In genomic region chr16:83807327-83807709, GRCh38 we compare ENCODE assay signal across 7 cellular contexts. TPM values are rescaled to one million over a fixed set of nuclear protein-coding genes. Genes with fewer than 3 reads are reported as not detected.
DNase-seq lines count a peak whose midpoint lies in the region; ATAC-seq and TF ChIP-seq lines count a peak whose summit lies in the region.

No MANE protein-coding gene starts in this region.

- in situ Hi-C loops in GM23248 (cut with MboI) = no loop called here

- H3K36me3 ChIP-seq in GM23248 (ENCODE audit: low read depth) (peaks cover 11% of the 10 kb centered on the region; the same call in 1 of the 2 replicates), left ventricle myocardium inferior (peaks cover 30% of the 10 kb centered on the region)

- no peaks in the 10 kb centered on the region for H3K9me3 ChIP-seq in GM23248 (ENCODE audit: low read depth)
- H3K9me3 ChIP-seq in left ventricle myocardium inferior (replicated peaks) = no peaks in the 10 kb centered on the region

- POLR2A ChIA-PET in T-cell (lab: Charles Lee) = interaction anchor here in 1 of 2 donors (0.5 kb wide), 1 partner anchor 15 kb away, joined by 4 read pairs; no protein-coding TSS in a partner anchor

- peak overlapping the region; percentile 90 to 94 for H3K27ac Mint-ChIP-seq in T-cell
- H3K27ac Mint-ChIP-seq in stimulated activated naive B cell treated with anti-CD40 and anti-IgM and Interleukin-4, amounts not matched to agents 10 μg/mL and 1 μg/mL and 100 μg/mL, for 72 hours = peak overlapping the region; percentile 96

- H3K4me1 ChIP-seq in GM23248 (ENCODE audit: insufficient read depth) = peaks cover 28% of the 10 kb centered on the region
- H3K4me1 ChIP-seq in left ventricle myocardium inferior = peaks cover 52% of the 10 kb centered on the region

- peaks cover 13% of the 10 kb centered on the region; the same call in 1 of the 2 replicates for H3F3A ChIP-seq in GM23248 (ENCODE audit: insufficient read depth)

- intact Hi-C loops in left ventricle myocardium inferior (cut with micrococcal nuclease) = no loop called here

- no peak overlapping the region for H3K27ac ChIP-seq in GM23248
- peak overlapping the region; percentile 81 for H3K27ac ChIP-seq in left ventricle myocardium inferior (replicated peaks)

- CTCF ChIA-PET in T-cell (lab: Charles Lee) = interaction anchor here in 1 of 2 donors (0.6 to 1.5 kb wide), 2 partner anchors 95 to 380 kb away, joined by 3 to 6 read pairs; partner anchors contain the start of gene TAF1C

- H3K27me3 Mint-ChIP-seq in T-cell = no peaks in the 10 kb centered on the region
- H3K27me3 Mint-ChIP-seq in stimulated activated naive B cell treated with anti-CD40 and anti-IgM and Interleukin-4, amounts not matched to agents 10 μg/mL and 1 μg/mL and 100 μg/mL, for 72 hours = no peaks in the 10 kb centered on the region

- DNase-seq in GM23248 = no peak
- no peak for DNase-seq in T-cell
- no peak for DNase-seq in left ventricle myocardium inferior
- no peak for DNase-seq in stimulated activated naive B cell treated with anti-CD40 and anti-IgM and Interleukin-4, amounts not matched to agents 10 μg/mL and 1 μg/mL and 100 μg/mL, for 72 hours
- DNase-seq in MV-4-11 (lab: John Stamatoyannopoulos, UW) = no peak

- H3K9ac ChIP-seq in GM23248 = no peak overlapping the region

- peak overlapping the region; percentile 98 for H3K4me3 ChIP-seq in GM23248
- H3K4me3 ChIP-seq in left ventricle myocardium inferior = peak overlapping the region; percentile 92

- peak overlapping the region; percentile 91 to 97 (median 96) for H3K4me3 Mint-ChIP-seq in T-cell
- peak overlapping the region in 1 of 2 donors; percentile 96 for H3K4me3 Mint-ChIP-seq in stimulated activated naive B cell treated with anti-CD40 and anti-IgM and Interleukin-4, amounts not matched to agents 10 μg/mL and 1 μg/mL and 100 μg/mL, for 72 hours

- H3K79me2 ChIP-seq in GM23248 (ENCODE audit: insufficient read depth) = peaks cover 45% of the 10 kb centered on the region

- ATAC-seq in T-cell (replicated peaks in 1 of 4) = peak in 2 of 4 experiments; percentile 2 to 8
- peak; percentile 1 to 2 for ATAC-seq in stimulated activated naive B cell treated with anti-CD40 and anti-IgM and Interleukin-4, amounts not matched to agents 10 μg/mL and 1 μg/mL and 100 μg/mL, for 72 hours (replicated peaks)
- no peak for ATAC-seq in GM18858 (IDR thresholded peaks at IDR 0.05; ENCODE audit: unreplicated experiment)
- no peak for ATAC-seq in GM21825 (IDR thresholded peaks at IDR 0.05; ENCODE audit: unreplicated experiment)

- 58 to 67% methylated on average over 6 to 8 of the region's 8 CpGs for WGBS in GM23248 (ENCODE audit: low coverage in 1 of 2, low lambda C conversion rate in 2 of 2, missing lambda C conversion rate in 2 of 2), 2 experiments

- H4K20me1 ChIP-seq in GM23248 (ENCODE audit: insufficient read depth) = no peaks in the 10 kb centered on the region

- H3K9me3 Mint-ChIP-seq in T-cell = no peaks in the 10 kb centered on the region
- H3K9me3 Mint-ChIP-seq in stimulated activated naive B cell treated with anti-CD40 and anti-IgM and Interleukin-4, amounts not matched to agents 10 μg/mL and 1 μg/mL and 100 μg/mL, for 72 hours = peaks cover 6 to 9% of the 10 kb centered on the region in 2 donors

- H3K4me1 Mint-ChIP-seq in T-cell = peaks cover 30 to 52% (median 37%) of the 10 kb centered on the region in 3 donors
- H3K4me1 Mint-ChIP-seq in stimulated activated naive B cell treated with anti-CD40 and anti-IgM and Interleukin-4, amounts not matched to agents 10 μg/mL and 1 μg/mL and 100 μg/mL, for 72 hours = peaks cover 37 to 68% of the 10 kb centered on the region in 2 donors

- H3K27me3 ChIP-seq in GM23248 (replicated peaks; ENCODE audit: insufficient read depth) = no peaks in the 10 kb centered on the region
- H3K27me3 ChIP-seq in left ventricle myocardium inferior (ENCODE audit: low read depth) = no peaks in the 10 kb centered on the region

- H3K4me2 ChIP-seq in GM23248 (ENCODE audit: unreplicated experiment) = no peak overlapping the region

- no peaks in the 10 kb centered on the region for H3K9me2 ChIP-seq in GM23248 (ENCODE audit: insufficient read depth)

- peaks cover 23% of the 10 kb centered on the region for H3K36me3 Mint-ChIP-seq in T-cell
- H3K36me3 Mint-ChIP-seq in stimulated activated naive B cell treated with anti-CD40 and anti-IgM and Interleukin-4, amounts not matched to agents 10 μg/mL and 1 μg/mL and 100 μg/mL, for 72 hours = peaks cover 12 to 17% of the 10 kb centered on the region in 2 donors

- TF ChIP-seq CTCF in left ventricle myocardium inferior (IDR thresholded peaks at IDR 0.05; ENCODE audit: borderline replicate concordance) = no peak

- peak overlapping the region; percentile 89 for H2AFZ ChIP-seq in GM23248

RNA-seq across cellular contexts. Expression of gene HSBP1, which starts 0.5 kb away (rescaled TPM):
- total RNA-seq in GM23248 (2014; rRNA removed; shearing (Covaris generic)) = 20.7 and 32.2 TPM in 2 replicates
- 392 and 405 TPM in 2 replicates for polyA plus RNA-seq in GM23248 (2016; fragmentation: Nextera tagmentation; extraction: Ambion mirVana)
- total RNA-seq in T-cell = 10 to 100 TPM; 17.7 to 33.3 (median 30.0) TPM
- total RNA-seq in left ventricle myocardium inferior = 175 TPM

Comparison
In these comparisons a context has a peak if more than half of its experiments do, and no peak if none do; other contexts are left out.
1. ATAC-seq: peak in stimulated activated naive B cell treated with anti-CD40 and anti-IgM and Interleukin-4, amounts not matched to agents 10 μg/mL and 1 μg/mL and 100 μg/mL, for 72 hours (2 of 2); none in GM18858 (single experiment) and GM21825 (single experiment).